In genomic region chr2:41720702-41721344, GRCh38 we compare ENCODE assay signal across 11 cellular contexts.
DNase-seq lines count a peak whose midpoint lies in the region; ATAC-seq and TF ChIP-seq lines count a peak whose summit lies in the region.
"Had no signal": no experiment of that assay in that cellular context is flagged by ENCODE, and none has a peak within 500 bp of the region (broad histone marks: within the 10 kb centered on the region; RNA-seq: fewer than 3 reads in every experiment).

No MANE protein-coding gene starts in this region.

- peak in 1 of 2 experiments; percentile 71 for DNase-seq in SJSA1 (ENCODE audit: low read depth in 1 of 2, low spot score in 2 of 2)
- peak; percentile 73 for DNase-seq in osteoblast (ENCODE audit: insufficient read length, low spot score, missing footprints)
- DNase-seq in AG20443 (ENCODE audit: low spot score): no peak
- no peak for DNase-seq in stimulated activated CD4-positive, alpha-beta T cell treated with anti-CD3 and anti-CD28 coated beads, Interleukin-2, amount 100 ng/mL, for 24 hours
- DNase-seq in CD8-positive, alpha-beta memory T cell: no peak
- no peak for DNase-seq in stimulated activated effector memory CD8-positive, alpha-beta T cell treated with anti-CD3 and anti-CD28 coated beads, Interleukin-12 subunit alpha, Interleukin-12 subunit beta, amount 100 ng/mL, for 72 hours (ENCODE audit: low spot score in 2 of 2)
- DNase-seq: activated T-cell treated with anti-CD3 and anti-CD28 coated beads, Interleukin-2, amount 50 U/mL, for 4 hours; foreskin keratinocyte had no signal

- POLR2A ChIA-PET in CD8-positive, alpha-beta memory T cell (lab: Charles Lee): no interaction called here

- H3K9me3 ChIP-seq in SJSA1 (replicated peaks) (no peaks in the 10 kb centered on the region), osteoblast (ENCODE audit: low read depth, low read length) (no peaks in the 10 kb centered on the region)
- H3K9me3 ChIP-seq in CD8-positive, alpha-beta memory T cell (ENCODE audit: low read length): no peaks in the 10 kb centered on the region

- H3K4me2 ChIP-seq in osteoblast (ENCODE audit: insufficient read depth, low read length): peak overlapping the region; percentile 77

- H3K4me1 ChIP-seq in SJSA1 (replicated peaks): peaks cover 20% of the 10 kb centered on the region
- H3K4me1 ChIP-seq in osteoblast (ENCODE audit: insufficient read depth, low read length): peaks cover 22% of the 10 kb centered on the region
- H3K4me1 ChIP-seq in CD8-positive, alpha-beta memory T cell (ENCODE audit: insufficient read depth, low read length): no peaks in the 10 kb centered on the region

- peaks cover 0 to 7% (median 3%) of the 10 kb centered on the region in 3 donors for H3K36me3 Mint-ChIP-seq in CD8-positive, alpha-beta memory T cell
- no peaks in the 10 kb centered on the region for H3K36me3 Mint-ChIP-seq in stimulated activated effector memory CD8-positive, alpha-beta T cell treated with anti-CD3 and anti-CD28 coated beads, Interleukin-12 subunit alpha, Interleukin-12 subunit beta, amount 100 ng/mL, for 72 hours

- H3K27me3 ChIP-seq in SJSA1 (replicated peaks) (no peaks in the 10 kb centered on the region), osteoblast (ENCODE audit: insufficient read depth, low read length) (no peaks in the 10 kb centered on the region)
- H3K27me3 ChIP-seq in CD8-positive, alpha-beta memory T cell (ENCODE audit: insufficient read depth, low read length, poor library complexity, severe bottlenecking): no peaks in the 10 kb centered on the region
- H3K27me3 ChIP-seq: foreskin keratinocyte had no signal

- H3K79me2 ChIP-seq in osteoblast (ENCODE audit: insufficient read depth, low read length): no peaks in the 10 kb centered on the region

- H3K9me3 Mint-ChIP-seq in CD8-positive, alpha-beta memory T cell: peaks cover 0 to 2% (median 0%) of the 10 kb centered on the region in 5 donors
- H3K9me3 Mint-ChIP-seq in stimulated activated effector memory CD8-positive, alpha-beta T cell treated with anti-CD3 and anti-CD28 coated beads, Interleukin-12 subunit alpha, Interleukin-12 subunit beta, amount 100 ng/mL, for 72 hours: no peaks in the 10 kb centered on the region
- H3K9me3 Mint-ChIP-seq: activated T-cell treated with anti-CD3 and anti-CD28 coated beads, Interleukin-2, amount 50 U/mL, for 4 hours had no signal

- H3K27me3 Mint-ChIP-seq in CD8-positive, alpha-beta memory T cell: peaks cover 0 to 3% of the 10 kb centered on the region in 2 donors

- H3K27ac ChIP-seq in SJSA1: 0 out of 2 replicates have a peak overlapping the region, but pooled peaks have one; percentile 1
- peak overlapping the region; percentile 24 for H3K27ac ChIP-seq in osteoblast (ENCODE audit: low read depth, low read length)
- H3K27ac ChIP-seq in CD8-positive, alpha-beta memory T cell (ENCODE audit: low read depth, low read length): no peak overlapping the region
- H3K27ac ChIP-seq: foreskin keratinocyte had no signal

- H3K4me3 ChIP-seq in SJSA1 (0 out of 2 replicates have a peak overlapping the region, but pooled peaks have one; percentile 1), osteoblast (ENCODE audit: insufficient read depth, low read length) (peak overlapping the region; percentile 44)
- no peak overlapping the region for H3K4me3 ChIP-seq in CD8-positive, alpha-beta memory T cell (ENCODE audit: low read length)

- no peaks in the 10 kb centered on the region for H4K20me1 ChIP-seq in osteoblast (ENCODE audit: insufficient read depth, low read length)

- H3K27ac Mint-ChIP-seq in CD8-positive, alpha-beta memory T cell: peak overlapping the region in 1 of 8 donors; percentile 54
- H3K27ac Mint-ChIP-seq in stimulated activated effector memory CD8-positive, alpha-beta T cell treated with anti-CD3 and anti-CD28 coated beads, Interleukin-12 subunit alpha, Interleukin-12 subunit beta, amount 100 ng/mL, for 72 hours: no peak overlapping the region

- peak overlapping the region; percentile 80 for H2AFZ ChIP-seq in osteoblast (ENCODE audit: low read length)

- H3K4me1 Mint-ChIP-seq in CD8-positive, alpha-beta memory T cell: peaks cover 2 to 22% (median 10%) of the 10 kb centered on the region in 3 donors
- H3K4me1 Mint-ChIP-seq in stimulated activated effector memory CD8-positive, alpha-beta T cell treated with anti-CD3 and anti-CD28 coated beads, Interleukin-12 subunit alpha, Interleukin-12 subunit beta, amount 100 ng/mL, for 72 hours: peaks cover 8% of the 10 kb centered on the region

- ATAC-seq in GM18909 (IDR thresholded peaks at IDR 0.05; ENCODE audit: poor library complexity, unreplicated experiment): peak; percentile 15
- ATAC-seq in HG02763 (IDR thresholded peaks at IDR 0.05; ENCODE audit: unreplicated experiment): peak; percentile 10
- no peak for ATAC-seq in stimulated activated effector memory CD8-positive, alpha-beta T cell treated with anti-CD3 and anti-CD28 coated beads, Interleukin-12 subunit alpha, Interleukin-12 subunit beta, amount 100 ng/mL, for 72 hours
- ATAC-seq: activated T-cell treated with anti-CD3 and anti-CD28 coated beads, Interleukin-2, amount 50 U/mL, for 4 hours; foreskin keratinocyte; Panc1 had no signal

- no peaks in the 10 kb centered on the region for H3K36me3 ChIP-seq in SJSA1
- H3K36me3 ChIP-seq in osteoblast (ENCODE audit: insufficient read depth, low read length): no peaks in the 10 kb centered on the region
- no peaks in the 10 kb centered on the region for H3K36me3 ChIP-seq in CD8-positive, alpha-beta memory T cell (ENCODE audit: insufficient read depth, low read length)

- CTCF ChIA-PET in CD8-positive, alpha-beta memory T cell (lab: Charles Lee): no interaction called here

- peak overlapping the region in 1 of 7 donors; percentile 22 for H3K4me3 Mint-ChIP-seq in CD8-positive, alpha-beta memory T cell
- no peak overlapping the region for H3K4me3 Mint-ChIP-seq in stimulated activated effector memory CD8-positive, alpha-beta T cell treated with anti-CD3 and anti-CD28 coated beads, Interleukin-12 subunit alpha, Interleukin-12 subunit beta, amount 100 ng/mL, for 72 hours
- H3K4me3 Mint-ChIP-seq: activated T-cell treated with anti-CD3 and anti-CD28 coated beads, Interleukin-2, amount 50 U/mL, for 4 hours had no signal

- TF ChIP-seq CTCF in osteoblast (IDR thresholded peaks at IDR 0.05; ENCODE audit: extremely low read depth, low read depth, low read length): no peak
